In genomic region chr12:110809149-110809548, GRCh38 we compare ENCODE assay signal across 24 cellular contexts. TPM values are rescaled to one million over a fixed set of nuclear protein-coding genes. Genes with fewer than 3 reads are reported as not detected.
A peak's percentile ranks its signal among the peaks of the same experiment; 100 is the strongest.
DNase-seq lines count a peak whose midpoint lies in the region; ATAC-seq and TF ChIP-seq lines count a peak whose summit lies in the region.
"Had no signal": no experiment of that assay in that cellular context is flagged by ENCODE, and none has a peak within 500 bp of the region (broad histone marks: within the 10 kb centered on the region; RNA-seq: fewer than 3 reads in every experiment).

No MANE protein-coding gene starts in this region.

- peaks cover 4% of the 10 kb centered on the region for H3K9me3 Mint-ChIP-seq in activated naive CD8-positive, alpha-beta T cell treated with anti-CD3 and anti-CD28 coated beads, Interleukin-2, amount 50 U/mL, for 24 hours
- peaks cover 5% of the 10 kb centered on the region for H3K9me3 Mint-ChIP-seq in activated naive CD8-positive, alpha-beta T cell treated with anti-CD3 and anti-CD28 coated beads for 36 hours
- H3K9me3 Mint-ChIP-seq in mesothelial cell of epicardium: peaks cover 5% of the 10 kb centered on the region

- H3K4me1 ChIP-seq in Peyer's patch (peaks cover 0 to 11% (median 0%) of the 10 kb centered on the region in 4 donors), upper lobe of right lung (no peaks in the 10 kb centered on the region)

- ATAC-seq in activated naive CD8-positive, alpha-beta T cell treated with anti-CD3 and anti-CD28 coated beads, Interleukin-2, amount 50 U/mL, for 24 hours: peak; percentile 43
- ATAC-seq in left colon (peak; percentile 97), upper lobe of right lung (peak; percentile 33), HG02642 (IDR thresholded peaks at IDR 0.05; ENCODE audit: poor library complexity, unreplicated experiment) (no peak)
- ATAC-seq: HCT116 had no signal

- no peak overlapping the region for H3K4me3 Mint-ChIP-seq in activated naive CD8-positive, alpha-beta T cell treated with anti-CD3 and anti-CD28 coated beads, Interleukin-2, amount 50 U/mL, for 24 hours
- H3K4me3 Mint-ChIP-seq in activated naive CD8-positive, alpha-beta T cell treated with anti-CD3 and anti-CD28 coated beads for 36 hours: no peak overlapping the region
- H3K4me3 Mint-ChIP-seq in mesothelial cell of epicardium: no peak overlapping the region
- H3K4me3 Mint-ChIP-seq: CD8-positive, alpha-beta memory T cell had no signal

- H3K27me3 ChIP-seq in Peyer's patch (no peaks in the 10 kb centered on the region), upper lobe of right lung (no peaks in the 10 kb centered on the region)

- H3K9me3 ChIP-seq in Peyer's patch (peaks cover 0 to 5% (median 0%) of the 10 kb centered on the region in 4 donors), upper lobe of right lung (peaks cover 4% of the 10 kb centered on the region)

- H3K36me3 ChIP-seq in Peyer's patch: no peaks in the 10 kb centered on the region
- no peaks in the 10 kb centered on the region for H3K36me3 ChIP-seq in upper lobe of right lung

- no peak overlapping the region for H3K4me3 ChIP-seq in Peyer's patch
- no peak overlapping the region for H3K4me3 ChIP-seq in upper lobe of right lung

- no peak for DNase-seq in activated naive CD8-positive, alpha-beta T cell treated with anti-CD3 and anti-CD28 coated beads, Interleukin-2, amount 50 U/mL, for 24 hours
- no peak for DNase-seq in activated naive CD8-positive, alpha-beta T cell treated with anti-CD3 and anti-CD28 coated beads for 36 hours
- DNase-seq in Peyer's patch (peak in 1 of 3 donors; percentile 62), left colon (no peak), upper lobe of right lung (no peak), mesothelial cell of epicardium (ENCODE audit: low spot score in 2 of 2, unreplicated experiment in 2 of 2) (no peak), C1 segment of cervical spinal cord (lab: John Stamatoyannopoulos, UW) (no peak)
- DNase-seq: ACHN; Calu3; CD8-positive, alpha-beta memory T cell; DMS153; MV-4-11; NCI-H1694; NCI-H2081; NCI-H2171 treated with DMSO at 0.1 percent for 48 hours; NCI-H446; NCI-H526; OCI-M1; Right ventricle myocardium superior had no signal

- no peak for TF ChIP-seq CTCF in Peyer's patch (IDR thresholded peaks at IDR 0.05)
- TF ChIP-seq CTCF in upper lobe of right lung (IDR thresholded peaks at IDR 0.05): no peak
- TF ChIP-seq CTCF in mesothelial cell of epicardium (IDR thresholded peaks at IDR 0.05; ENCODE audit: unreplicated experiment): no peak

- H3K36me3 Mint-ChIP-seq in activated naive CD8-positive, alpha-beta T cell treated with anti-CD3 and anti-CD28 coated beads, Interleukin-2, amount 50 U/mL, for 24 hours (ENCODE audit: low read depth): peaks cover 3% of the 10 kb centered on the region
- no peaks in the 10 kb centered on the region for H3K36me3 Mint-ChIP-seq in activated naive CD8-positive, alpha-beta T cell treated with anti-CD3 and anti-CD28 coated beads for 36 hours
- no peaks in the 10 kb centered on the region for H3K36me3 Mint-ChIP-seq in mesothelial cell of epicardium

- TF ChIP-seq POLR2A in Peyer's patch (IDR thresholded peaks at IDR 0.05): no peak

- H3K27ac Mint-ChIP-seq in activated naive CD8-positive, alpha-beta T cell treated with anti-CD3 and anti-CD28 coated beads, Interleukin-2, amount 50 U/mL, for 24 hours: no peak overlapping the region
- H3K27ac Mint-ChIP-seq in activated naive CD8-positive, alpha-beta T cell treated with anti-CD3 and anti-CD28 coated beads for 36 hours: no peak overlapping the region
- H3K27ac Mint-ChIP-seq in mesothelial cell of epicardium: no peak overlapping the region

- intact Hi-C loops in left colon (cut with DNase I, micrococcal nuclease): no loop called here
- intact Hi-C loops in upper lobe of right lung (cut with DNase I): no loop called here

- H3K27ac ChIP-seq in Peyer's patch (peak overlapping the region in 3 of 4 donors; percentile 29 to 79 (median 63)), upper lobe of right lung (no peak overlapping the region)
- H3K27ac ChIP-seq: 22Rv1, C4-2B had no signal

- H3K27me3 Mint-ChIP-seq in activated naive CD8-positive, alpha-beta T cell treated with anti-CD3 and anti-CD28 coated beads, Interleukin-2, amount 50 U/mL, for 24 hours: peaks cover 7% of the 10 kb centered on the region
- peaks cover 8% of the 10 kb centered on the region for H3K27me3 Mint-ChIP-seq in activated naive CD8-positive, alpha-beta T cell treated with anti-CD3 and anti-CD28 coated beads for 36 hours
- H3K27me3 Mint-ChIP-seq in mesothelial cell of epicardium (ENCODE audit: low read depth): peaks cover 46% of the 10 kb centered on the region

- H3K4me1 Mint-ChIP-seq in activated naive CD8-positive, alpha-beta T cell treated with anti-CD3 and anti-CD28 coated beads, Interleukin-2, amount 50 U/mL, for 24 hours: no peaks in the 10 kb centered on the region
- H3K4me1 Mint-ChIP-seq in activated naive CD8-positive, alpha-beta T cell treated with anti-CD3 and anti-CD28 coated beads for 36 hours: peaks cover 6% of the 10 kb centered on the region
- H3K4me1 Mint-ChIP-seq in mesothelial cell of epicardium: no peaks in the 10 kb centered on the region
- H3K4me1 Mint-ChIP-seq: CD8-positive, alpha-beta memory T cell had no signal

RNA-seq across cellular contexts. Expression of gene CCDC63, which starts 37.6 kb away (rescaled TPM):
- total RNA-seq in activated naive CD8-positive, alpha-beta T cell treated with anti-CD3 and anti-CD28 coated beads for 36 hours: not detected
- total RNA-seq in Peyer's patch: not detected
- not detected for total RNA-seq in left colon
- not detected for total RNA-seq in upper lobe of right lung
- not detected in 3 replicates for total RNA-seq in mesothelial cell of epicardium
- total RNA-seq: Calu3; CD8-positive, alpha-beta memory T cell; LHCN-M2; Right ventricle myocardium superior had no signal
